13 cellular contexts compared by ENCODE assay signal in the genomic region with DNA sequence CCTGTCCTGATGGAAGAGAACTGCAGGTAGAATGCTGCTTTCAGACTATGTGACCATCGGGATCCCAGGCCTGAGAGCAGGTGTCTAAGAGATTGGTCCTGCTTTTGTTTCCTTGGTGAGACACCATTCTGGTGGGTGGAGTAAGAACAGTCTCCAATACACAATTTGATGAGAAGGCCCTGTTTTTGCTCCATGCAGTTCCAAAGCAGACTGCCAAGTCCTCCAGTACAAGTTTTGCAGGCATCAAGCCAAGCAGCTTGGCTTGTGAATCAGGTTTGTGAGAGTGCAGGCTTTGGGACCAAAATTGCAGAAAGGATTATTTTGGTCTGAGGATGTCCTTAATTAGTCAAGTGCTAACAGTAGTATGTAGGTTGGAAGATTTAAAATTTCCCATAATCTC.
A peak's percentile ranks its signal among the peaks of the same experiment; 100 is the strongest.
DNase-seq lines count a peak whose midpoint lies in the region; ATAC-seq and TF ChIP-seq lines count a peak whose summit lies in the region.
"Had no signal": no experiment of that assay in that cellular context is flagged by ENCODE, and none has a peak within 500 bp of the region (broad histone marks: within the 10 kb centered on the region; RNA-seq: fewer than 3 reads in every experiment).

No MANE protein-coding gene starts in this region.

- H3K36me3 Mint-ChIP-seq in activated T-helper 1 cell treated with anti-CD3 and anti-CD28 coated beads, Interleukin-12 subunit alpha, Interleukin-12 subunit beta, Interleukin-2, Interleukin-4 antibody, amounts not matched to agents 30 ng/mL and 10 ng/mL and 1 ng/mL, durations not matched to agents 14 hours and 24 hours and 36 hours (ENCODE audit: low read depth), result peaks cover 5% of the 10 kb centered on the region

- H3K4me3 ChIP-seq in cardiac fibroblast (replicated peaks in 1 of 2; ENCODE audit: low read depth in 2 of 2, low read length in 2 of 2), result no peak overlapping the region
- H3K4me3 ChIP-seq in left lung, result no peak overlapping the region

- H3K9me3 Mint-ChIP-seq in activated T-helper 1 cell treated with anti-CD3 and anti-CD28 coated beads, Interleukin-12 subunit alpha, Interleukin-12 subunit beta, Interleukin-2, Interleukin-4 antibody, amounts not matched to agents 30 ng/mL and 10 ng/mL and 1 ng/mL, durations not matched to agents 14 hours and 24 hours and 36 hours, result no peaks in the 10 kb centered on the region
- H3K9me3 Mint-ChIP-seq: activated T-helper 2 cell treated with anti-CD3 and anti-CD28 coated beads, Interferon-gamma antibody, Interleukin-2, Interleukin-4, amounts not matched to agents 10 μg/mL and 5 μg/mL and 100 μg/mL, durations not matched to agents 14 hours and 24 hours and 36 hours had no signal

- H3K27ac Mint-ChIP-seq in activated T-helper 1 cell treated with anti-CD3 and anti-CD28 coated beads, Interleukin-12 subunit alpha, Interleukin-12 subunit beta, Interleukin-2, Interleukin-4 antibody, amounts not matched to agents 30 ng/mL and 10 ng/mL and 1 ng/mL, durations not matched to agents 14 hours and 24 hours and 36 hours, result no peak overlapping the region

- no peaks in the 10 kb centered on the region for H3K36me3 ChIP-seq in left lung

- intact Hi-C loops in left lung (cut with DNase I), result no loop called here
- intact Hi-C loops in activated T-helper 1 cell treated with anti-CD3 and anti-CD28 coated beads, Interleukin-12 subunit alpha, Interleukin-12 subunit beta, Interleukin-2, Interleukin-4 antibody, amounts not matched to agents 30 ng/mL and 10 ng/mL and 1 ng/mL, durations not matched to agents 14 hours and 24 hours and 36 hours (cut with micrococcal nuclease), result no loop called here

- H3K4me1 ChIP-seq in left lung, result peaks cover 0 to 13% of the 10 kb centered on the region in 2 donors
- H3K4me1 ChIP-seq: parathyroid adenoma had no signal

- H3K4me1 Mint-ChIP-seq in activated T-helper 1 cell treated with anti-CD3 and anti-CD28 coated beads, Interleukin-12 subunit alpha, Interleukin-12 subunit beta, Interleukin-2, Interleukin-4 antibody, amounts not matched to agents 30 ng/mL and 10 ng/mL and 1 ng/mL, durations not matched to agents 14 hours and 24 hours and 36 hours (ENCODE audit: low read depth), result no peaks in the 10 kb centered on the region

- no peak overlapping the region for H3K4me3 Mint-ChIP-seq in activated T-helper 1 cell treated with anti-CD3 and anti-CD28 coated beads, Interleukin-12 subunit alpha, Interleukin-12 subunit beta, Interleukin-2, Interleukin-4 antibody, amounts not matched to agents 30 ng/mL and 10 ng/mL and 1 ng/mL, durations not matched to agents 14 hours and 24 hours and 36 hours

- TF ChIP-seq CTCF in cardiac fibroblast (IDR thresholded peaks at IDR 0.05; ENCODE audit: low read depth, low read length) (no peak), left lung (IDR thresholded peaks at IDR 0.05) (no peak)

- ATAC-seq in left lung, result peak; percentile 63
- ATAC-seq in GM18520 (IDR thresholded peaks at IDR 0.05; ENCODE audit: unreplicated experiment), result no peak
- ATAC-seq: esophagus mucosa had no signal

- no peak overlapping the region for H3K27ac ChIP-seq in left lung
- H3K27ac ChIP-seq: parathyroid adenoma had no signal

- DNase-seq in NCI-H1092 treated with DMSO at 0.1 percent for 48 hours (lab: John Stamatoyannopoulos, UW) (peak; percentile 20), NCI-H1092 (lab: John Stamatoyannopoulos, UW) (no peak), cardiac fibroblast (ENCODE audit: low read depth in 2 of 2) (peak; percentile 63 to 82), left lung (no peak), stromal cell of bone marrow (ENCODE audit: low read depth) (peak; percentile 89), A172 (ENCODE audit: low spot score) (no peak)
- no peak for DNase-seq in activated T-helper 1 cell treated with anti-CD3 and anti-CD28 coated beads, Interleukin-12 subunit alpha, Interleukin-12 subunit beta, Interleukin-2, Interleukin-4 antibody, amounts not matched to agents 30 ng/mL and 10 ng/mL and 1 ng/mL, durations not matched to agents 14 hours and 24 hours and 36 hours (ENCODE audit: low spot score)
- DNase-seq: 8988T, NCI-H226 had no signal

- H3K27me3 Mint-ChIP-seq in activated T-helper 1 cell treated with anti-CD3 and anti-CD28 coated beads, Interleukin-12 subunit alpha, Interleukin-12 subunit beta, Interleukin-2, Interleukin-4 antibody, amounts not matched to agents 30 ng/mL and 10 ng/mL and 1 ng/mL, durations not matched to agents 14 hours and 24 hours and 36 hours (ENCODE audit: insufficient read depth), result peaks cover 8% of the 10 kb centered on the region

- H3K9me3 ChIP-seq in left lung, result no peaks in the 10 kb centered on the region

- H3K27me3 ChIP-seq in left lung, result no peaks in the 10 kb centered on the region

Comparison
In these comparisons a context has a peak if more than half of its experiments do, and no peak if none do; other contexts are left out.
1. DNase-seq: peak in NCI-H1092 treated with DMSO at 0.1 percent for 48 hours (single experiment), cardiac fibroblast (2 of 2) and stromal cell of bone marrow (single experiment); none in NCI-H1092 (single experiment), left lung (0 of 2), A172 (single experiment) and activated T-helper 1 cell treated with anti-CD3 and anti-CD28 coated beads, Interleukin-12 subunit alpha, Interleukin-12 subunit beta, Interleukin-2, Interleukin-4 antibody, amounts not matched to agents 30 ng/mL and 10 ng/mL and 1 ng/mL, durations not matched to agents 14 hours and 24 hours and 36 hours (single experiment).